Comparison of ENCODE assay signal across 29 cellular contexts in the genomic region with DNA sequence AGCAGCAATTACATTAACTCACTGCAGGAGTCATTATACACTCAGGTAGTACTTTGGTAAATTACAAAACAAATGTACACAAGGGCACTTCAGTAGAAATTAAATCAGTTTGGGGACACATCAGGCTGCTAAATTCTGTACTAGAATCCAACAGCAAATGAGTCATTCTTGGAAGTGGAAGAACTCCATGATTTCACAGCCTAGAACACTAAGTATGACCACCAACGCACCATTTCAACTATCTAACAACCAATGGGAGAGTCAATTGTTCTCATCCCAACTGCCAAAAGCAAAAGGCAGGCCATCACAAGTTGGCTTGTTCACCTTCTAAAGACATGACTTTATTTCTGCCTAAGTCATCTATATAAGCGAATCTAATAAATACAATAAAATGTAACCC.
"Had no signal": no experiment of that assay in that cellular context is flagged by ENCODE, and none has a peak within 500 bp of the region (broad histone marks: within the 10 kb centered on the region; RNA-seq: fewer than 3 reads in every experiment).

No MANE protein-coding gene starts in this region.

- DNase-seq: activated B cell treated with CpG ODN at 0.5 μM for 24 hours; activated CD4-positive, alpha-beta T cell treated with anti-CD3 and anti-CD28 coated beads for 48 hours; activated CD4-positive, alpha-beta T cell treated with anti-CD3 and anti-CD28 coated beads, Interleukin-2, amount 50 U/mL, for 1 hour; activated CD4-positive, alpha-beta T cell treated with anti-CD3 and anti-CD28 coated beads, Interleukin-2, amount 50 U/mL, for 48 hours; activated CD8-positive, alpha-beta memory T cell treated with anti-CD3 and anti-CD28 coated beads for 24 hours; activated CD8-positive, alpha-beta T cell treated with anti-CD3 and anti-CD28 coated beads for 36 hours; activated effector memory CD4-positive, alpha-beta T cell treated with anti-CD3 and anti-CD28 coated beads, Interleukin-2, amount 50 U/mL, for 16 hours; activated naive CD4-positive, alpha-beta T cell treated with anti-CD3 and anti-CD28 coated beads for 36 hours; activated naive CD8-positive, alpha-beta T cell treated with anti-CD3 and anti-CD28 coated beads for 36 hours; activated naive CD8-positive, alpha-beta T cell treated with anti-CD3 and anti-CD28 coated beads, Interleukin-2, amount 50 U/mL, for 24 hours; activated T-cell treated with anti-CD3 and anti-CD28 coated beads, Interleukin-2, amount 50 U/mL, for 1 hour; activated T-cell treated with anti-CD3 and anti-CD28 coated beads, Interleukin-2, amount 50 U/mL, for 48 hours; adrenal gland; amygdala; aorta; body of pancreas; caudate nucleus; cortex of kidney; dermis blood vessel endothelial cell; effector CD4-positive, alpha-beta T cell; effector memory CD8-positive, alpha-beta T cell; esophagus squamous epithelium; head of caudate nucleus; T-helper 17 cell; T1000; WERI-Rb-1 had no signal

- FAIRE-seq: colon, frontal cortex had no signal

- H3K4me3 ChIP-seq: adrenal gland, body of pancreas, esophagus squamous epithelium had no signal

- ATAC-seq: activated CD4-positive, CD25-positive, alpha-beta regulatory T cell treated with anti-CD3 and anti-CD28 coated beads, Interleukin-2, amount 50 U/mL, for 24 hours; activated CD8-positive, alpha-beta T cell treated with anti-CD3 and anti-CD28 coated beads for 36 hours; activated naive CD8-positive, alpha-beta T cell treated with anti-CD3 and anti-CD28 coated beads, Interleukin-2, amount 50 U/mL, for 24 hours; body of pancreas; effector memory CD8-positive, alpha-beta T cell; T-helper 17 cell had no signal
